Comparison of ENCODE assay signal across 23 cellular contexts in the genomic region with DNA sequence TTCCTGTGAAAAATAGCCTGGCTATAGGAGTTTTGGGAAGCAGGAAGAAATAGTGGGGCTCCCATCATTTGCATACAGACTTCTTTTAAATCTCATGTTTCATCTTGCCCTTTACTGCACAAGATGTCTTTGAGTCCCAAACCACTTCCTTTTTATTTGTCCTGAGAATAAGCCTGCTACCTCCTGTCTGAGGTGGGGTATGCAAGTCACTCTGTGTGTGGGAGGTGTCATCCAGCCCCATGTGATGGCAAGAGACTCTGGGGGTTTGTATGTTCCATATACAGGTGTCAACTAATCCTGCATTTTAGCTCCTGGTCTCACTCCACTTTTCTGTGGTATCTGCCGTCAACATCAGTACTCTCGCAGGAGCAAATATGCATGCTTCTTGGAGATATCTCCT.
"Had no signal": no experiment of that assay in that cellular context is flagged by ENCODE, and none has a peak within 500 bp of the region (broad histone marks: within the 10 kb centered on the region; RNA-seq: fewer than 3 reads in every experiment).

No MANE protein-coding gene starts in this region.

- H3K4me2 ChIP-seq: KMS-11 had no signal

- H3K4me3 ChIP-seq: SJCRH30 had no signal

- H3K9ac ChIP-seq: KMS-11 had no signal

- H3K9me3 ChIP-seq: SJCRH30 had no signal

- DNase-seq: IMR-90, NCI-H1092, NCI-H1105 treated with DMSO at 0.1 percent for 48 hours, NCI-H1417 treated with DMSO at 0.1 percent for 48 hours, NCI-H146, NCI-H1694 treated with DMSO at 0.1 percent for 48 hours, NCI-H2029, NCI-H2081 treated with DMSO at 0.1 percent for 48 hours, NCI-H2171, NCI-H226, NCI-H446, NCI-H510A, NCI-H524 treated with DMSO at 0.1 percent for 48 hours, NCI-H69, NCI-H774, PC-3, SHP77 treated with DMSO at 0.1 percent for 48 hours, SJCRH30 had no signal

- H3K36me3 ChIP-seq: SJCRH30 had no signal

- ATAC-seq: HepG2, Panc1, PC-3, SK-N-SH treated with all-trans-retinoic acid at 6 μM for 48 hours had no signal

- H3K27ac ChIP-seq: KMS-11, RWPE1, SJCRH30 had no signal

- H3K27me3 ChIP-seq: SJCRH30 had no signal
